Comparison of ENCODE assay signal across 18 cellular contexts in genomic region chr7:30910369-30911073, GRCh38. TPM values are rescaled to one million over a fixed set of nuclear protein-coding genes. Genes with fewer than 3 reads are reported as not detected.
DNase-seq lines count a peak whose midpoint lies in the region; ATAC-seq, FAIRE-seq and TF ChIP-seq lines count a peak whose summit lies in the region.
"Had no signal": no experiment of that assay in that cellular context is flagged by ENCODE, and none has a peak within 500 bp of the region (broad histone marks: within the 10 kb centered on the region; RNA-seq: fewer than 3 reads in every experiment).

No MANE protein-coding gene starts in this region.

- H3K9me3 ChIP-seq in OCI-LY3 (ENCODE audit: insufficient read depth, low read length): no peaks in the 10 kb centered on the region
- no peaks in the 10 kb centered on the region for H3K9me3 ChIP-seq in tibial artery
- no peaks in the 10 kb centered on the region for H3K9me3 ChIP-seq in HepG2 (ENCODE audit: low read length)

- no peaks in the 10 kb centered on the region for H3K9me3 Mint-ChIP-seq in mesothelial cell of epicardium
- H3K9me3 Mint-ChIP-seq: activated B cell treated with CpG ODN at 0.5 μM for 24 hours, T-cell had no signal

- FAIRE-seq in HepG2 (lab: Jason Lieb, UNC): no peak

- H3K4me3 Mint-ChIP-seq in mesothelial cell of epicardium: no peak overlapping the region
- H3K4me3 Mint-ChIP-seq: activated B cell treated with CpG ODN at 0.5 μM for 24 hours, T-cell had no signal

- H3K27ac Mint-ChIP-seq in mesothelial cell of epicardium: peak overlapping the region; percentile 57
- H3K27ac Mint-ChIP-seq: activated B cell treated with CpG ODN at 0.5 μM for 24 hours, T-cell had no signal

- H2AFZ ChIP-seq in OCI-LY3 (ENCODE audit: low read depth, low read length): no peak overlapping the region
- no peak overlapping the region for H2AFZ ChIP-seq in HepG2 (ENCODE audit: low read length)

- no peaks in the 10 kb centered on the region for H3K36me3 ChIP-seq in OCI-LY3 (replicated peaks; ENCODE audit: low read depth, low read length)
- no peaks in the 10 kb centered on the region for H3K36me3 ChIP-seq in tibial artery
- H3K36me3 ChIP-seq in HepG2 (replicated peaks in 1 of 2; ENCODE audit: control insufficient read depth in 1 of 2, insufficient read depth in 2 of 2, low read length in 2 of 2): no peaks in the 10 kb centered on the region

- no peaks in the 10 kb centered on the region for H3K27me3 Mint-ChIP-seq in mesothelial cell of epicardium (ENCODE audit: low read depth)
- H3K27me3 Mint-ChIP-seq: T-cell had no signal

- POLR2A ChIA-PET in HepG2 (lab: Yijun Ruan, JAX): no interaction called here

- BruUV-seq in HepG2 (replicated peaks; lab: Mats Ljungman, UMichigan): no TSS peak

- WGBS in HepG2 (ENCODE audit: low lambda C conversion rate): 23% methylated on average over 11 of the region's 13 CpGs

- no peak overlapping the region for H3K9ac ChIP-seq in OCI-LY3 (ENCODE audit: low read length)
- H3K9ac ChIP-seq in HepG2 (ENCODE audit: insufficient read depth, low read depth, low read length): no peak overlapping the region

- no peaks in the 10 kb centered on the region for H3K27me3 ChIP-seq in OCI-LY3 (ENCODE audit: low read depth, low read length)
- no peaks in the 10 kb centered on the region for H3K27me3 ChIP-seq in tibial artery
- H3K27me3 ChIP-seq in HepG2 (ENCODE audit: control insufficient read depth in 1 of 2, insufficient read depth in 2 of 2, low read length in 2 of 2): peaks cover 5 to 10% of the 10 kb centered on the region in 2 experiments; a peak in 3 of 5 replicates

- H3K27ac ChIP-seq in OCI-LY3 (ENCODE audit: low read length) (no peak overlapping the region), caudate nucleus (ENCODE audit: low read depth, low read length) (peak overlapping the region; percentile 5), tibial artery (peak overlapping the region; percentile 87 to 92), HepG2 (ENCODE audit: extremely low read length, insufficient read depth, low read length) (no peak overlapping the region), substantia nigra (ENCODE audit: low read depth, low read length, poor library complexity, severe bottlenecking) (no peak overlapping the region)
- H3K27ac ChIP-seq: RWPE1 had no signal

- peaks cover 38% of the 10 kb centered on the region for H3K4me1 Mint-ChIP-seq in mesothelial cell of epicardium
- H3K4me1 Mint-ChIP-seq: activated B cell treated with CpG ODN at 0.5 μM for 24 hours, T-cell had no signal

- no peak for TF ChIP-seq RAD21 in HepG2 (CRISPR knock-in tag; IDR thresholded peaks at IDR 0.05)

- H3K79me2 ChIP-seq in OCI-LY3 (ENCODE audit: low read length) (no peaks in the 10 kb centered on the region), HepG2 (ENCODE audit: insufficient read depth, low read length) (no peaks in the 10 kb centered on the region)

- H3K4me3 ChIP-seq in OCI-LY3 (ENCODE audit: low read length) (no peak overlapping the region), tibial artery (peak overlapping the region in 1 of 2 donors; percentile 59), HepG2 (replicated peaks in 1 of 3; ENCODE audit: insufficient read depth in 1 of 3, low read depth in 2 of 3, low read length in 3 of 3) (no peak overlapping the region)

- TF ChIP-seq CTCF in OCI-LY3 (IDR thresholded peaks at IDR 0.05; ENCODE audit: low read depth, low read length) (no peak), mesothelial cell of epicardium (IDR thresholded peaks at IDR 0.05; ENCODE audit: unreplicated experiment) (no peak), tibial artery (IDR thresholded peaks at IDR 0.05) (no peak), GM10266 (IDR thresholded peaks at IDR 0.05; ENCODE audit: control insufficient read depth, insufficient read depth, low read depth, missing control alignments) (no peak), HepG2 (CRISPR knock-in tag; IDR thresholded peaks at IDR 0.05) (no peak)

- TF ChIP-seq EP300 in HepG2 (IDR thresholded peaks at IDR 0.05; ENCODE audit: low read depth in 2 of 2, low read length in 2 of 2) (no peak), HepG2 (CRISPR knock-in tag; IDR thresholded peaks at IDR 0.05; ENCODE audit: borderline replicate concordance) (no peak)

- ATAC-seq in HG02981 (IDR thresholded peaks at IDR 0.05; ENCODE audit: unreplicated experiment) (no peak), HepG2 (no peak)
- ATAC-seq: T-cell had no signal

- H3K36me3 Mint-ChIP-seq in mesothelial cell of epicardium: no peaks in the 10 kb centered on the region
- H3K36me3 Mint-ChIP-seq: T-cell had no signal

- peaks cover 7% of the 10 kb centered on the region for H3K4me1 ChIP-seq in OCI-LY3 (ENCODE audit: low read length)
- H3K4me1 ChIP-seq in tibial artery: peaks cover 0 to 100% (median 93%) of the 10 kb centered on the region in 4 donors
- no peaks in the 10 kb centered on the region for H3K4me1 ChIP-seq in HepG2 (ENCODE audit: insufficient read depth, low read length)

- DNase-seq in caudate nucleus (lab: John Stamatoyannopoulos, UW) (no peak), mesothelial cell of epicardium (ENCODE audit: low spot score in 2 of 2, unreplicated experiment in 2 of 2) (no peak), tibial artery (no peak), GM10266 (ENCODE audit: extremely low spot score) (no peak), HepG2 (ENCODE audit: low spot score) (no peak), substantia nigra (lab: John Stamatoyannopoulos, UW) (no peak)
- DNase-seq: activated B cell treated with CpG ODN at 0.5 μM for 24 hours; activated effector memory CD4-positive, alpha-beta T cell treated with anti-CD3 and anti-CD28 coated beads, Interleukin-2, amount 50 U/mL, for 16 hours; dermis blood vessel endothelial cell; NCI-H187 treated with DMSO at 0.1 percent for 48 hours; NCI-H526; stimulated activated CD4-positive, alpha-beta T cell treated with anti-CD3 and anti-CD28 coated beads, Interleukin-15, amount 100 ng/mL, for 24 hours; T-cell had no signal

- no peaks in the 10 kb centered on the region for H4K20me1 ChIP-seq in OCI-LY3 (ENCODE audit: insufficient read depth, low read length)
- H4K20me1 ChIP-seq in HepG2 (ENCODE audit: insufficient read depth, low read length): no peaks in the 10 kb centered on the region

- H3K4me2 ChIP-seq in OCI-LY3 (ENCODE audit: low read length): peak overlapping the region; percentile 36
- H3K4me2 ChIP-seq in HepG2 (ENCODE audit: low read depth, low read length): no peak overlapping the region

- TF ChIP-seq POLR2A in HepG2 (IDR thresholded peaks at IDR 0.05; ENCODE audit: insufficient read depth in 1 of 2, low read depth in 2 of 2, low read length in 2 of 2): no peak

- intact Hi-C loops in tibial artery (cut with DNase I; ENCODE audit: low total_unique reads): no loop called here
- intact Hi-C loops in HepG2 (cut with micrococcal nuclease; ENCODE audit: unreplicated experiment): no loop called here

- in situ Hi-C loops in HepG2 (cut with HindIII; ENCODE audit: extremely low pct_ligation_motif_present, low pct_unique_long_range_greater_than_20kb): no loop called here

- CTCF ChIA-PET in HepG2 (lab: Yijun Ruan, JAX; ENCODE audit: low intra/inter-chr PET ratio, low total read pairs): no interaction called here

RNA-seq across cellular contexts. Expression of gene AQP1, which starts 1.1 kb away (rescaled TPM):
- total RNA-seq in mesothelial cell of epicardium (10.7 to 11.1 TPM (median 10.9 TPM) in 3 replicates), HepG2 (2016; rRNA removed; fragmentation: Illumina TruSeq; extraction: Trizol) (not detected in 2 replicates)
- total RNA-seq in HepG2 (2016; cell fraction: cytosol; rRNA removed; fragmentation: Illumina TruSeq; extraction: Trizol; ENCODE audit: low read depth): not detected in 2 replicates
- not detected in 2 replicates for total RNA-seq in HepG2 (2016; cell fraction: insoluble cytoplasmic fraction; rRNA removed; fragmentation: Illumina TruSeq; extraction: Trizol)
- total RNA-seq in HepG2 (2016; cell fraction: membrane; rRNA removed; fragmentation: Illumina TruSeq; extraction: Trizol): not detected in 2 replicates
- not detected in 2 replicates for total RNA-seq in HepG2 (2016; cell fraction: nucleus; rRNA removed; fragmentation: Illumina TruSeq; extraction: Trizol)
- not detected in 2 replicates for polyA plus RNA-seq in HepG2 (2011; rRNA removed)
- polyA plus RNA-seq in HepG2 (2011; cell fraction: cytosol; rRNA removed): not detected in 2 replicates
- polyA plus RNA-seq in HepG2 (2011; cell fraction: nucleus; rRNA removed): not detected in 2 replicates
- polyA plus RNA-seq in HepG2 (2012): not detected in 2 replicates
- polyA plus RNA-seq in HepG2 (2016; cell fraction: cytosol; fragmentation: Illumina TruSeq; extraction: Trizol; ENCODE audit: low read depth): not detected in 2 replicates
- polyA plus RNA-seq in HepG2 (2016; cell fraction: insoluble cytoplasmic fraction; fragmentation: Illumina TruSeq; extraction: Trizol; ENCODE audit: low read depth): not detected in 2 replicates
- not detected in 2 replicates for polyA plus RNA-seq in HepG2 (2016; cell fraction: membrane; fragmentation: Illumina TruSeq; extraction: Trizol; ENCODE audit: low read depth)
- polyA plus RNA-seq in HepG2 (2016; cell fraction: nucleus; fragmentation: Illumina TruSeq; extraction: Trizol; ENCODE audit: insufficient read depth, low read depth): not detected in 2 replicates
- 0.08 and 1.7 TPM in 2 replicates for polyA minus RNA-seq in HepG2 (2011; rRNA and poly(A)+ RNA removed; ENCODE audit: low replicate concordance)
- not detected in 2 replicates for polyA minus RNA-seq in HepG2 (2011; cell fraction: cytosol; rRNA and poly(A)+ RNA removed)
- not detected in 2 replicates for polyA minus RNA-seq in HepG2 (2011; cell fraction: nucleus; rRNA and poly(A)+ RNA removed)

RNA-seq across cellular contexts. Expression of gene GHRHR, which starts 53.2 kb away (rescaled TPM):
- total RNA-seq in mesothelial cell of epicardium: 1.6 TPM in 1 of 3 replicates, not detected in the others
- not detected in 2 replicates for total RNA-seq in HepG2 (2016; rRNA removed; fragmentation: Illumina TruSeq; extraction: Trizol)
- total RNA-seq in HepG2 (2016; cell fraction: cytosol; rRNA removed; fragmentation: Illumina TruSeq; extraction: Trizol; ENCODE audit: low read depth): not detected in 2 replicates
- total RNA-seq in HepG2 (2016; cell fraction: insoluble cytoplasmic fraction; rRNA removed; fragmentation: Illumina TruSeq; extraction: Trizol): not detected in 2 replicates
- not detected in 2 replicates for total RNA-seq in HepG2 (2016; cell fraction: membrane; rRNA removed; fragmentation: Illumina TruSeq; extraction: Trizol)
- not detected in 2 replicates for total RNA-seq in HepG2 (2016; cell fraction: nucleus; rRNA removed; fragmentation: Illumina TruSeq; extraction: Trizol)
- polyA plus RNA-seq in HepG2 (2011; rRNA removed): not detected in 2 replicates
- polyA plus RNA-seq in HepG2 (2011; cell fraction: cytosol; rRNA removed): not detected in 2 replicates
- polyA plus RNA-seq in HepG2 (2011; cell fraction: nucleus; rRNA removed): not detected in 2 replicates
- polyA plus RNA-seq in HepG2 (2012): not detected in 2 replicates
- not detected in 2 replicates for polyA plus RNA-seq in HepG2 (2016; cell fraction: cytosol; fragmentation: Illumina TruSeq; extraction: Trizol; ENCODE audit: low read depth)
- not detected in 2 replicates for polyA plus RNA-seq in HepG2 (2016; cell fraction: insoluble cytoplasmic fraction; fragmentation: Illumina TruSeq; extraction: Trizol; ENCODE audit: low read depth)
- polyA plus RNA-seq in HepG2 (2016; cell fraction: membrane; fragmentation: Illumina TruSeq; extraction: Trizol; ENCODE audit: low read depth): not detected in 2 replicates
- polyA plus RNA-seq in HepG2 (2016; cell fraction: nucleus; fragmentation: Illumina TruSeq; extraction: Trizol; ENCODE audit: insufficient read depth, low read depth): not detected in 2 replicates
- not detected in 2 replicates for polyA minus RNA-seq in HepG2 (2011; rRNA and poly(A)+ RNA removed; ENCODE audit: low replicate concordance)
- not detected in 2 replicates for polyA minus RNA-seq in HepG2 (2011; cell fraction: cytosol; rRNA and poly(A)+ RNA removed)
- polyA minus RNA-seq in HepG2 (2011; cell fraction: nucleus; rRNA and poly(A)+ RNA removed): not detected in 2 replicates
- total RNA-seq: activated B cell treated with CpG ODN at 0.5 μM for 24 hours, dermis blood vessel endothelial cell, fibroblast of lung, subcutaneous adipose tissue, T-cell had no signal
- polyA plus RNA-seq: fibroblast of lung had no signal

Comparison
In these comparisons a context has a peak if more than half of its experiments do, and no peak if none do; other contexts are left out.
1. H3K27ac ChIP-seq: peak in caudate nucleus (single experiment) and tibial artery (2 of 2); none in OCI-LY3 (single experiment), HepG2 (single experiment) and substantia nigra (single experiment).
2. RNA of gene AQP1, which starts 1.1 kb away (total RNA-seq): 10.7 to 11.1 TPM in mesothelial cell of epicardium; not detected in HepG2; every median in the first group is over 10 times any median in the second.